Comparison of ENCODE assay signal across 12 cellular contexts in the genomic region with DNA sequence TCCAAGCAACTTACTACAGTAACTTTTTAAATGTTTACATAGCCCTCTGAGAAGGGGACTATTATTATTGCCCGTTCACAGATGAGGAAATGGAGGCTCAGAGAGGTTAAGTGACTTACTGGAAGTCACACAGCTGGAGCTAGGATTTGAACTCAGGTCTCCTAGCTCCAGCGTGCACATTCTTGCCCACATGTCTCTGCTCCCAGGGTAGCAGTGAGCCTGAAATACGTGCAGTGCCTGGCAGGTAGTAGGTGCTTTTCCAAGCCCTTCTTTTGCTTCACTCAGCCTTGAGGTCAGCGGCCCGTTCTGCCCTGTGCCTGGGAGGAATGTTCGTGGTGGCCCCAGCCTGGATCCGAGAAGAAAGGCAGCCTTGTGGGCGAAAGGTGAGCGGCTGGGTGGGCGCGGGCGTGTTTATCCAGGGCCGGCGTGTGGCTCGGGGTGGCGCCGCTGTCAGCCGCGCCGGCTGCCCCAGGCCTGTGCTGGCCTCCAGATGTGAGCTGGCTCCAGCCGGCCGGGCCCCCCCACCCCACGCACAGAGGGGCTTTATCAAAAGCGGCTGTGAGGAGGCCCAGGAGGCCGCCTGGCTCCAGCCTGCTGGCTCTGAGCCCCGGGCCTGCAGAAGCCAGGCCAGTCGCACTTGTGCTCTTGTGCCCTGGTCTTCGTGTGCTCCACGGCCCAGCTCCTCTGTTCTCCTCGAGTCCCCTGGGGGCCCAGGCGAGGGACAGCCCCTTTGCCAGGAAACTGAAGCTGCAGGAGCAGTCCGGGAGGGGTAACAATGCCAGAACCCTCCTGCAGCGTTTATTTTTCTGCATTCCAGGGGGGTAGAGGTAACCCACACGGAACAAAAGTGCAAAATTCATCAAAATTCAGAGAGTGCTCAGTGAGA. TPM values are rescaled to one million over a fixed set of nuclear protein-coding genes. Genes with fewer than 3 reads are reported as not detected.
A peak's percentile ranks its signal among the peaks of the same experiment; 100 is the strongest.
DNase-seq lines count a peak whose midpoint lies in the region; ATAC-seq and TF ChIP-seq lines count a peak whose summit lies in the region.
"Had no signal": no experiment of that assay in that cellular context is flagged by ENCODE, and none has a peak within 500 bp of the region (broad histone marks: within the 10 kb centered on the region; RNA-seq: fewer than 3 reads in every experiment).

No MANE protein-coding gene starts in this region.

- H3K27ac Mint-ChIP-seq in activated T-helper 1 cell treated with anti-CD3 and anti-CD28 coated beads, Interleukin-12 subunit alpha, Interleukin-12 subunit beta, Interleukin-2, Interleukin-4 antibody, amounts not matched to agents 30 ng/mL and 10 ng/mL and 1 ng/mL, durations not matched to agents 14 hours and 24 hours and 36 hours: no peak overlapping the region
- H3K27ac Mint-ChIP-seq: activated naive CD8-positive, alpha-beta T cell had no signal

- no peaks in the 10 kb centered on the region for H3K9me3 ChIP-seq in gastroesophageal sphincter

- 43% methylated on average over 13 of the region's 34 CpGs; no CpG with 5 or more reads in 1 of the 2 donors for WGBS in gastroesophageal sphincter (ENCODE audit: low coverage in 1 of 2), 2 donors

- intact Hi-C loops in activated T-helper 1 cell treated with anti-CD3 and anti-CD28 coated beads, Interleukin-12 subunit alpha, Interleukin-12 subunit beta, Interleukin-2, Interleukin-4 antibody, amounts not matched to agents 30 ng/mL and 10 ng/mL and 1 ng/mL, durations not matched to agents 14 hours and 24 hours and 36 hours (cut with micrococcal nuclease): no loop called here

- no peak overlapping the region for H3K4me3 ChIP-seq in gastroesophageal sphincter

- no peak for TF ChIP-seq CTCF in gastroesophageal sphincter (IDR thresholded peaks at IDR 0.05)

- no peak overlapping the region for H3K4me3 Mint-ChIP-seq in activated T-helper 1 cell treated with anti-CD3 and anti-CD28 coated beads, Interleukin-12 subunit alpha, Interleukin-12 subunit beta, Interleukin-2, Interleukin-4 antibody, amounts not matched to agents 30 ng/mL and 10 ng/mL and 1 ng/mL, durations not matched to agents 14 hours and 24 hours and 36 hours
- H3K4me3 Mint-ChIP-seq: activated naive CD8-positive, alpha-beta T cell; CD8-positive, alpha-beta memory T cell had no signal

- DNase-seq in AG20443 (ENCODE audit: low spot score): peak; percentile 67
- peak; percentile 86 for DNase-seq in SK-N-DZ (ENCODE audit: low spot score)
- DNase-seq in occipital lobe (lab: John Stamatoyannopoulos, UW): peak; percentile 55
- DNase-seq in stimulated activated CD4-positive, alpha-beta T cell treated with anti-CD3 and anti-CD28 coated beads, Interleukin-2, amount 100 ng/mL, for 48 hours: no peak
- DNase-seq in activated T-helper 1 cell treated with anti-CD3 and anti-CD28 coated beads, Interleukin-12 subunit alpha, Interleukin-12 subunit beta, Interleukin-2, Interleukin-4 antibody, amounts not matched to agents 30 ng/mL and 10 ng/mL and 1 ng/mL, durations not matched to agents 14 hours and 24 hours and 36 hours (ENCODE audit: low spot score): no peak
- DNase-seq: CD8-positive, alpha-beta memory T cell; NCI-H1436; T-helper 9 cell had no signal

- H3K4me1 Mint-ChIP-seq in activated T-helper 1 cell treated with anti-CD3 and anti-CD28 coated beads, Interleukin-12 subunit alpha, Interleukin-12 subunit beta, Interleukin-2, Interleukin-4 antibody, amounts not matched to agents 30 ng/mL and 10 ng/mL and 1 ng/mL, durations not matched to agents 14 hours and 24 hours and 36 hours (ENCODE audit: low read depth): no peaks in the 10 kb centered on the region
- H3K4me1 Mint-ChIP-seq: CD8-positive, alpha-beta memory T cell had no signal

- TF ChIP-seq POLR2A in gastroesophageal sphincter (IDR thresholded peaks at IDR 0.05): no peak

- H3K4me1 ChIP-seq in gastroesophageal sphincter: peaks cover 0 to 21% (median 13%) of the 10 kb centered on the region in 3 donors

- H3K27ac ChIP-seq in gastroesophageal sphincter: no peak overlapping the region

- H3K27me3 Mint-ChIP-seq in activated T-helper 1 cell treated with anti-CD3 and anti-CD28 coated beads, Interleukin-12 subunit alpha, Interleukin-12 subunit beta, Interleukin-2, Interleukin-4 antibody, amounts not matched to agents 30 ng/mL and 10 ng/mL and 1 ng/mL, durations not matched to agents 14 hours and 24 hours and 36 hours (ENCODE audit: insufficient read depth): peaks cover 4% of the 10 kb centered on the region

- H3K36me3 Mint-ChIP-seq in activated T-helper 1 cell treated with anti-CD3 and anti-CD28 coated beads, Interleukin-12 subunit alpha, Interleukin-12 subunit beta, Interleukin-2, Interleukin-4 antibody, amounts not matched to agents 30 ng/mL and 10 ng/mL and 1 ng/mL, durations not matched to agents 14 hours and 24 hours and 36 hours (ENCODE audit: low read depth): no peaks in the 10 kb centered on the region
- H3K36me3 Mint-ChIP-seq: activated naive CD8-positive, alpha-beta T cell had no signal

- TF ChIP-seq EP300 in gastroesophageal sphincter (IDR thresholded peaks at IDR 0.05): no peak

- H3K27me3 ChIP-seq in gastroesophageal sphincter: peaks cover 4% of the 10 kb centered on the region

- H3K36me3 ChIP-seq in gastroesophageal sphincter: no peaks in the 10 kb centered on the region

- no peaks in the 10 kb centered on the region for H3K9me3 Mint-ChIP-seq in activated T-helper 1 cell treated with anti-CD3 and anti-CD28 coated beads, Interleukin-12 subunit alpha, Interleukin-12 subunit beta, Interleukin-2, Interleukin-4 antibody, amounts not matched to agents 30 ng/mL and 10 ng/mL and 1 ng/mL, durations not matched to agents 14 hours and 24 hours and 36 hours
- H3K9me3 Mint-ChIP-seq: CD8-positive, alpha-beta memory T cell had no signal

- peak; percentile 38 for ATAC-seq in gastroesophageal sphincter
- no peak for ATAC-seq in HG02588 (IDR thresholded peaks at IDR 0.05; ENCODE audit: unreplicated experiment)
- no peak for ATAC-seq in HG02870 (IDR thresholded peaks at IDR 0.05; ENCODE audit: unreplicated experiment)

RNA-seq across cellular contexts. Expression of a gene that starts 58.1 kb away (rescaled TPM):
- 79.0 and 79.5 TPM in 2 replicates for polyA plus RNA-seq in SK-N-DZ (2014; cell fraction: cytosol; rRNA removed)
- polyA plus RNA-seq in SK-N-DZ (2014; cell fraction: nucleus; rRNA removed): 52.4 and 140 TPM in 2 replicates
- 100 to 1,000 TPM in 2 of 4 donors, 10 to 100 TPM in 2; 69.3 to 110 (median 87.9) TPM for total RNA-seq in gastroesophageal sphincter
- total RNA-seq in occipital lobe: 30.1 TPM
- 166 and 170 TPM in 2 replicates for total RNA-seq in activated T-helper 1 cell treated with anti-CD3 and anti-CD28 coated beads, Interleukin-12 subunit alpha, Interleukin-12 subunit beta, Interleukin-2, Interleukin-4 antibody, amounts not matched to agents 30 ng/mL and 10 ng/mL and 1 ng/mL, durations not matched to agents 14 hours and 24 hours and 36 hours

Comparison
In these comparisons a context has a peak if more than half of its experiments do, and no peak if none do; other contexts are left out.
1. DNase-seq: peak in AG20443 (single experiment), SK-N-DZ (single experiment) and occipital lobe (single experiment); none in stimulated activated CD4-positive, alpha-beta T cell treated with anti-CD3 and anti-CD28 coated beads, Interleukin-2, amount 100 ng/mL, for 48 hours (0 of 2) and activated T-helper 1 cell treated with anti-CD3 and anti-CD28 coated beads, Interleukin-12 subunit alpha, Interleukin-12 subunit beta, Interleukin-2, Interleukin-4 antibody, amounts not matched to agents 30 ng/mL and 10 ng/mL and 1 ng/mL, durations not matched to agents 14 hours and 24 hours and 36 hours (single experiment).